19 cellular contexts compared by ENCODE assay signal in genomic region chr14:51576112-51576420, GRCh38.
DNase-seq lines count a peak whose midpoint lies in the region; FAIRE-seq and TF ChIP-seq lines count a peak whose summit lies in the region.
"Had no signal": no experiment of that assay in that cellular context is flagged by ENCODE, and none has a peak within 500 bp of the region (broad histone marks: within the 10 kb centered on the region; RNA-seq: fewer than 3 reads in every experiment).

No MANE protein-coding gene starts in this region.

- no peaks in the 10 kb centered on the region for H3K9me3 ChIP-seq in left ventricle myocardium inferior (replicated peaks)
- no peaks in the 10 kb centered on the region for H3K9me3 ChIP-seq in SJCRH30 (replicated peaks)
- H3K9me3 ChIP-seq: BLaER1, lower lobe of right lung, psoas muscle, SJSA1 had no signal

- H3K4me1 ChIP-seq in left ventricle myocardium inferior (peaks cover 3% of the 10 kb centered on the region), SJCRH30 (no peaks in the 10 kb centered on the region)
- H3K4me1 ChIP-seq: BLaER1, lower lobe of right lung, psoas muscle had no signal

- no peak for TF ChIP-seq CTCF in left ventricle myocardium inferior (IDR thresholded peaks at IDR 0.05; ENCODE audit: borderline replicate concordance)
- TF ChIP-seq CTCF in cardiac fibroblast (IDR thresholded peaks at IDR 0.05; ENCODE audit: low read depth, low read length): no peak

- H3K36me3 ChIP-seq in left ventricle myocardium inferior (no peaks in the 10 kb centered on the region), SJCRH30 (no peaks in the 10 kb centered on the region)
- H3K36me3 ChIP-seq: BLaER1, lower lobe of right lung had no signal

- H3K4me3 ChIP-seq in left ventricle myocardium inferior (no peak overlapping the region), cardiac fibroblast (replicated peaks in 1 of 2; ENCODE audit: low read depth in 2 of 2, low read length in 2 of 2) (no peak overlapping the region), SJCRH30 (no peak overlapping the region)
- H3K4me3 ChIP-seq: BLaER1, lower lobe of right lung, psoas muscle, SJSA1 had no signal

- FAIRE-seq in urothelium cell line (lab: Jason Lieb, UNC): peak; percentile 79
- FAIRE-seq: D721Med, frontal cortex had no signal

- DNase-seq in left ventricle myocardium inferior (no peak), cardiac septum (ENCODE audit: low spot score) (no peak), cardiac fibroblast (ENCODE audit: low read depth in 2 of 2) (peak; percentile 10 to 59), iPS-NIHi7 (ENCODE audit: extremely low spot score) (peak; percentile 35), urothelium cell line (ENCODE audit: low spot score) (no peak), SJCRH30 (no peak), HK-2 (ENCODE audit: unreplicated experiment) (no peak), NCI-H526 (lab: John Stamatoyannopoulos, UW) (no peak)
- DNase-seq: 8988T; amniotic stem cell; lower lobe of right lung; naive thymus-derived CD8-positive, alpha-beta T cell; NCI-H1105 treated with DMSO at 0.1 percent for 48 hours; NCI-H69; psoas muscle had no signal

- H3K27me3 ChIP-seq in left ventricle myocardium inferior (ENCODE audit: low read depth) (peaks cover 8% of the 10 kb centered on the region), SJCRH30 (no peaks in the 10 kb centered on the region)
- H3K27me3 ChIP-seq: BLaER1, SJSA1 had no signal

- intact Hi-C loops in left ventricle myocardium inferior (cut with micrococcal nuclease): no loop called here
- intact Hi-C loops in cardiac septum (cut with DNase I): no loop called here

- H3K27ac ChIP-seq in left ventricle myocardium inferior (replicated peaks): peak overlapping the region; percentile 19
- H3K27ac ChIP-seq in SJCRH30: no peak overlapping the region
- H3K27ac ChIP-seq: BLaER1, lower lobe of right lung, psoas muscle, SJSA1 had no signal

Comparison
In these comparisons a context has a peak if more than half of its experiments do, and no peak if none do; other contexts are left out.
1. DNase-seq: peak in cardiac fibroblast (2 of 2) and iPS-NIHi7 (single experiment); none in left ventricle myocardium inferior (single experiment), cardiac septum (single experiment), urothelium cell line (single experiment), SJCRH30 (0 of 2), HK-2 (single experiment) and NCI-H526 (0 of 2).